ENCODE assay signal across 3 cellular contexts in the genomic region with DNA sequence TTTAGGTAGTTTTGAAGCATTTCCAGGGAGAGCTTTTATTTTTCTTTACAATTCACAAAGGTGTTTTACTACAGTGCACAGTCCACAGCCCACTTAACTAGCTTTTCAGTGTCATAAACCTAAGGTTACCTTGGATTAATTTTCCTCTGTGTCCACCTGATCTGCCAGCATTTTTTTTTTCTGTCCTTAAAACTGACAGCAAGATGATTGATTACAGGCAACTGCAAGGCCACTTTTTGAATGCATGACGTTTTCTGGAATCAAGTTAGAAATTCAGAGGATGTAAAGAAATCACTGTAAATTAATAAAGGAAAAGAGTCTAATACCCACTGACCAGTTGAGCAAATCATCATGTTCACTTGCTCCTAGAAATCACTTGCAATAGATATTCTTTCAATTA.
"Had no signal": no experiment of that assay in that cellular context is flagged by ENCODE, and none has a peak within 500 bp of the region (broad histone marks: within the 10 kb centered on the region; RNA-seq: fewer than 3 reads in every experiment).

No MANE protein-coding gene starts in this region.

- DNase-seq: GDM1, GF-D8 had no signal

- H3K4me3 ChIP-seq: GM12878 had no signal
